In the genomic region with DNA sequence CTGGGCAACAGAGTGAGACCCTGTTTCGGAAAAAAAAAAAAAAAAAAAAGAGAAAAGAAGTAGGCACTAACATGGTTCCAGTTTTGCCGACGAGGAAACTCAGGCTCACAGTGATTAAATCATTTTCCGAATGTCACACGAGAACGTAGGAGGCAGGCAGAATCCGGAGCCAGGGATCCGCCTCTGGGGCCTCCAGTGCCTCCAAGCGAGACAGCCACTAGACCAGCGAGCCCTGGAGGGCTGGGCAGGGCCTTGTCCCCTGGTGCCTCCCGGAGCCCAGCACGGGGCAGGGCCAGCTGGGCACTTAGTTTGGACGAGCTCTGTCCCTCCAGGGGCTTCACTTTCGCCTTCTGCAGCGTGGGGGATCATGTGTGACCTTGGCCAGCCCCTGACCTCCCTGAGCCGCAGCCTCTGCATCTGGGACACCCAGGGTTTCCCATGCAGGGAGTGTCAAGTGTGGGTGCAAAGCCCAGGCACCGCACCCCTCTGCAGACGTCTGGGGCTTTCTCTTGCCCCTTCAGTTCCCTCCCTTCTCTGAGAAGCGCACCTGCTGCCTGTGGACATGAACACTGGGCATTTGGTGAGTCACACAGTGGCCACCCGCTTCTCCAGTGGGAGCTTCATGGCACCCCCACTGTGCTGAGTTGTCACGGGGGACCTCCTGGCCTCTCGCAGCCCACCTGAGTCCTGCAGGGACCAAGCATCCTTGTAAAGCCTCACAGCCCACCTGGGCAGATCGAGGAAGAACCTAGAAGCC, we compare ENCODE assay signal across 1 cellular context.
TF ChIP-seq lines count a peak whose summit lies in the region.

No MANE protein-coding gene starts in this region.

TF ChIP-seq in IMR-90, 13 proteins besides CTCF, POLR2A, EP300 and RAD21:
- TF ChIP-seq NFE2L2 (IDR thresholded peaks at IDR 0.05; ENCODE audit: low read depth, low read length) (no peak), RFX5 (IDR thresholded peaks at IDR 0.05; ENCODE audit: low read depth, low read length) (no peak), MAFK (IDR thresholded peaks at IDR 0.05; ENCODE audit: low read depth, low read length) (no peak), FOS (IDR thresholded peaks at IDR 0.05; ENCODE audit: low read depth, low read length) (no peak), SMC3 (IDR thresholded peaks at IDR 0.05; ENCODE audit: low read depth, low read length) (no peak), CEBPB (IDR thresholded peaks at IDR 0.05; ENCODE audit: low read depth, low read length) (no peak), CHD1 (IDR thresholded peaks at IDR 0.05; ENCODE audit: low read depth, low read length) (no peak), BHLHE40 (IDR thresholded peaks at IDR 0.05; ENCODE audit: low read depth, low read length) (no peak), MAZ (IDR thresholded peaks at IDR 0.05; ENCODE audit: borderline replicate concordance, low read depth, low read length) (no peak), MXI1 (IDR thresholded peaks at IDR 0.05; ENCODE audit: borderline replicate concordance, low read depth, low read length) (no peak), RCOR1 (IDR thresholded peaks at IDR 0.05; ENCODE audit: insufficient replicate concordance, low read length) (no peak)
- TF ChIP-seq, protein P1, sequence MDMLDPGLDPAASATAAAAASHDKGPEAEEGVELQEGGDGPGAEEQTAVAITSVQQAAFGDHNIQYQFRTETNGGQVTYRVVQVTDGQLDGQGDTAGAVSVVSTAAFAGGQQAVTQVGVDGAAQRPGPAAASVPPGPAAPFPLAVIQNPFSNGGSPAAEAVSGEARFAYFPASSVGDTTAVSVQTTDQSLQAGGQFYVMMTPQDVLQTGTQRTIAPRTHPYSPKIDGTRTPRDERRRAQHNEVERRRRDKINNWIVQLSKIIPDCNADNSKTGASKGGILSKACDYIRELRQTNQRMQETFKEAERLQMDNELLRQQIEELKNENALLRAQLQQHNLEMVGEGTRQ (IDR thresholded peaks at IDR 0.05; ENCODE audit: low read depth, low read length) = no peak
- TF ChIP-seq, protein P2, sequence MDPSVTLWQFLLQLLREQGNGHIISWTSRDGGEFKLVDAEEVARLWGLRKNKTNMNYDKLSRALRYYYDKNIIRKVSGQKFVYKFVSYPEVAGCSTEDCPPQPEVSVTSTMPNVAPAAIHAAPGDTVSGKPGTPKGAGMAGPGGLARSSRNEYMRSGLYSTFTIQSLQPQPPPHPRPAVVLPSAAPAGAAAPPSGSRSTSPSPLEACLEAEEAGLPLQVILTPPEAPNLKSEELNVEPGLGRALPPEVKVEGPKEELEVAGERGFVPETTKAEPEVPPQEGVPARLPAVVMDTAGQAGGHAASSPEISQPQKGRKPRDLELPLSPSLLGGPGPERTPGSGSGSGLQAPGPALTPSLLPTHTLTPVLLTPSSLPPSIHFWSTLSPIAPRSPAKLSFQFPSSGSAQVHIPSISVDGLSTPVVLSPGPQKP (IDR thresholded peaks at IDR 0.05; ENCODE audit: borderline replicate concordance, low read depth, low read length) = no peak
